Comparison of ENCODE assay signal across 1 cellular context in genomic region chr1:975896-976683, GRCh38.
TF ChIP-seq lines count a peak whose summit lies in the region.

No MANE protein-coding gene starts in this region.

TF ChIP-seq in HEK293, 187 proteins besides CTCF, POLR2A, EP300 and RAD21 (continued from another document):
- TF ChIP-seq ZNF518A (tag by site-specific recombination; conservative IDR thresholded peaks at IDR 0.05; ENCODE audit: low read depth) (no peak), ZNF202 (tag by site-specific recombination; IDR thresholded peaks at IDR 0.05; ENCODE audit: borderline replicate concordance) (no peak), ZFP3 (tag by site-specific recombination; IDR thresholded peaks at IDR 0.05; ENCODE audit: low read depth) (no peak), ZNF239 (tag by site-specific recombination; IDR thresholded peaks at IDR 0.05) (no peak), ZNF654 (tag by site-specific recombination; IDR thresholded peaks at IDR 0.05; ENCODE audit: low read depth) (no peak), ZNF777 (tag by site-specific recombination; IDR thresholded peaks at IDR 0.05; ENCODE audit: borderline replicate concordance) (no peak), ZNF26 (tag by site-specific recombination; IDR thresholded peaks at IDR 0.05) (no peak), ZNF350 (tag by site-specific recombination; IDR thresholded peaks at IDR 0.05) (no peak), ZSCAN18 (tag by site-specific recombination; IDR thresholded peaks at IDR 0.05) (no peak), TCF7L2 (IDR thresholded peaks at IDR 0.05; ENCODE audit: borderline replicate concordance, low read depth, low read length) (no peak), SETDB1 (IDR thresholded peaks at IDR 0.05; ENCODE audit: insufficient read length, low read length) (no peak), PRDM2 (tag by site-specific recombination; IDR thresholded peaks at IDR 0.05; ENCODE audit: borderline replicate concordance) (no peak), RBAK (tag by site-specific recombination; IDR thresholded peaks at IDR 0.05) (no peak), BCL6B (tag by site-specific recombination; IDR thresholded peaks at IDR 0.05) (no peak), ZNF362 (tag by site-specific recombination; IDR thresholded peaks at IDR 0.05) (no peak), OSR2 (tag by site-specific recombination; IDR thresholded peaks at IDR 0.05) (no peak), SP3 (tag by site-specific recombination; IDR thresholded peaks at IDR 0.05) (peak; percentile 55), ZBTB1 (tag by site-specific recombination; IDR thresholded peaks at IDR 0.05) (0 out of 2 replicates have a peak, but pooled peaks have one; percentile 25), GLI4 (tag by site-specific recombination; IDR thresholded peaks at IDR 0.05) (no peak), KLF17 (tag by site-specific recombination; IDR thresholded peaks at IDR 0.05) (0 out of 2 replicates have a peak, but pooled peaks have one; percentile 17), ZNF221 (tag by site-specific recombination; IDR thresholded peaks at IDR 0.05; ENCODE audit: borderline replicate concordance) (no peak), MEIS1 (CRISPR knock-in tag; IDR thresholded peaks at IDR 0.05; ENCODE audit: borderline replicate concordance) (no peak), KLF1 (tag by site-specific recombination; IDR thresholded peaks at IDR 0.05) (peak; percentile 72), HIC1 (tag by site-specific recombination; IDR thresholded peaks at IDR 0.05) (peak; percentile 94), ZNF155 (tag by site-specific recombination; IDR thresholded peaks at IDR 0.05) (no peak), ZNF184 (tag by site-specific recombination; IDR thresholded peaks at IDR 0.05) (no peak), ZNF292 (tag by site-specific recombination; IDR thresholded peaks at IDR 0.05; ENCODE audit: borderline replicate concordance, low read depth) (no peak), ZNF341 (tag by site-specific recombination; IDR thresholded peaks at IDR 0.05; ENCODE audit: low read depth) (peak; percentile 92), ZXDB (tag by site-specific recombination; IDR thresholded peaks at IDR 0.05) (peak; percentile 35), ZBTB8A (tag by site-specific recombination; IDR thresholded peaks at IDR 0.05) (peak; percentile 95), ZBTB20 (tag by site-specific recombination; IDR thresholded peaks at IDR 0.05) (peak; percentile 71; the same call in 1 of the 2 replicates)
TF ChIP-seq in HEK293: peak in this region for 45.
